Comparison of ENCODE assay signal across 8 cellular contexts in genomic region chr7:50461695-50462094, GRCh38.
"Had no signal": no experiment of that assay in that cellular context is flagged by ENCODE, and none has a peak within 500 bp of the region (broad histone marks: within the 10 kb centered on the region; RNA-seq: fewer than 3 reads in every experiment).

No MANE protein-coding gene starts in this region.

- ATAC-seq: GM23338, HCT116 had no signal

- H3K4me1 Mint-ChIP-seq: GM23338, H9 had no signal

- H3K4me3 Mint-ChIP-seq: GM23338, H9, HFFc6 had no signal

- H3K27ac Mint-ChIP-seq: GM23338, H9, HFFc6 had no signal

- H3K9me3 Mint-ChIP-seq: HFFc6 had no signal

- DNase-seq: GM23248, GOT3, H7, H9, HCEC 1CT, HFFc6 had no signal
